9 cellular contexts compared by ENCODE assay signal in the genomic region with DNA sequence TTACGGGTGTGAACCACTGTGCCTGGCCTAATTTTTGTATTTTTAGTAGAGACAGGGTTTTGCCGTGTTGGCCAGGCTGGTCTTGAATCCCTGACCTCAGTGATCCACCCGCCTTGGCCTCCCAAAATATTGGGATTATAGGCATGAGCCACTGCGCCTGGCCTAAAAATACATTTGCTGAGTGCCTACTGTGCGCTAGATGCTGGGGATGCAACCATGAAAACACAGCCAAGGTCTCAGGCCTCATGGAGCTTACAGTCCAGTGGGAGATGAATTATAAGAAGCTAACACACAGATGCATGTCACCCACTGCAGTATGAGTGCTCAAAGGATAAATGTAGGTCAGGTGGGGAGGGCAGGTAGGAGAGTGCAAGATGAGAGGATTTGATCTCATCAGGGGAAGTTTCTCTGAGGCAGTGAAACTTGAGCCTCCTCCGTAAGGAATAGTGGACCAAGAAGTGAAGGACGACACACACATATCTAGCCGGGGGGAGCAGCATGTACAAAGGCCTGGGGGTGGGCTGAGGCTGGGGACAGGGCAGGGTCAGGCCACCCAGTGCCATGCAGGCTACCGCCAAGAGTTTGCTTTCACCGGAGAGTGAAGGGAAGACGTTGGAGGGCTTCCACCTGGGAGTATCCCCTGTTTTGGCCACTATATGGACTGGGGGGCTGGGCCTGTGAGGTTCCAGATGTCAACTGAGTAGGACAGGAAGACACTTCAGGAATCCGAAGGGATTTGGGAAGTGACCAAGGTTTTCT. TPM values are rescaled to one million over a fixed set of nuclear protein-coding genes. Genes with fewer than 3 reads are reported as not detected.
DNase-seq lines count a peak whose midpoint lies in the region; ATAC-seq and TF ChIP-seq lines count a peak whose summit lies in the region.
"Had no signal": no experiment of that assay in that cellular context is flagged by ENCODE, and none has a peak within 500 bp of the region (broad histone marks: within the 10 kb centered on the region; RNA-seq: fewer than 3 reads in every experiment).

No MANE protein-coding gene starts in this region.

- H4K20me1 ChIP-seq in mammary epithelial cell (ENCODE audit: insufficient read depth, low read length), result no peaks in the 10 kb centered on the region

- H3K27ac Mint-ChIP-seq in natural killer cell treated with Interleukin-12 subunit alpha and Interleukin-12 subunit beta and Interleukin-15 and Interleukin-18, amount 100 ng/mL, for 72 hours, result peak overlapping the region; percentile 97 to 98

- in situ Hi-C loops in mammary epithelial cell (cut with MboI; ENCODE audit: low sequenced_read_pairs in 2 of 2), result no loop called here

- peak overlapping the region; percentile 72 for H3K4me3 Mint-ChIP-seq in natural killer cell treated with Interleukin-12 subunit alpha and Interleukin-12 subunit beta and Interleukin-15 and Interleukin-18, amount 100 ng/mL, for 72 hours

- H3K27me3 ChIP-seq in right cardiac atrium (ENCODE audit: control insufficient read depth, insufficient read depth), result no peaks in the 10 kb centered on the region
- no peaks in the 10 kb centered on the region for H3K27me3 ChIP-seq in mammary epithelial cell (ENCODE audit: insufficient read depth, low read length)
- no peaks in the 10 kb centered on the region for H3K27me3 ChIP-seq in aorta (ENCODE audit: control insufficient read depth in 1 of 2, insufficient read depth in 2 of 2, low read length in 1 of 2)

- peaks cover 6% of the 10 kb centered on the region for H3K79me2 ChIP-seq in mammary epithelial cell (ENCODE audit: insufficient read depth, low read length)

- TF ChIP-seq CTCF in mammary epithelial cell (conservative IDR thresholded peaks at IDR 0.05 in 1 of 2, IDR thresholded peaks at IDR 0.05 in 1 of 2; ENCODE audit: extremely low read depth in 1 of 2, insufficient read depth in 1 of 2, low read depth in 1 of 2, low read length in 2 of 2), result no peak

- BruUV-seq in mammary epithelial cell (replicated peaks; lab: Mats Ljungman, UMichigan), result TSS peak; percentile 53

- DNase-seq in right cardiac atrium (peak in 1 of 3 donors; percentile 29), Right ventricle myocardium superior (no peak), mammary epithelial cell (peak; percentile 53), aorta (no peak), NCI-H226 (no peak), amygdala (lab: John Stamatoyannopoulos, UW) (no peak), ecto neural progenitor cell (ENCODE audit: low spot score) (no peak)
- DNase-seq in natural killer cell treated with Interleukin-12 subunit alpha and Interleukin-12 subunit beta and Interleukin-15 and Interleukin-18, amount 100 ng/mL, for 72 hours (ENCODE audit: low spot score), result no peak
- DNase-seq: NCI-H1417 treated with DMSO at 0.1 percent for 48 hours had no signal

- H3K4me3 ChIP-seq in right cardiac atrium (ENCODE audit: low read length), result no peak overlapping the region
- peak overlapping the region in 1 of 3 experiments; percentile 9 for H3K4me3 ChIP-seq in mammary epithelial cell (replicated peaks in 1 of 3; ENCODE audit: insufficient read depth in 1 of 3, low read depth in 2 of 3, low read length in 3 of 3)
- H3K4me3 ChIP-seq in aorta (ENCODE audit: low read length in 2 of 2), result no peak overlapping the region

- CTCF ChIA-PET in mammary epithelial cell (lab: Charles Lee; ENCODE audit: low non-redundant PET), result no interaction called here

- peak in 1 of 2 donors; percentile 6 for ATAC-seq in right cardiac atrium
- ATAC-seq in Right ventricle myocardium superior (ENCODE audit: poor library complexity), result no peak
- peak in 1 of 2 donors; percentile 44 for ATAC-seq in natural killer cell treated with Interleukin-12 subunit alpha and Interleukin-12 subunit beta and Interleukin-15 and Interleukin-18, amount 100 ng/mL, for 72 hours
- ATAC-seq in aorta (ENCODE audit: low FRiP score), result no peak

- no peaks in the 10 kb centered on the region for H3K9me3 ChIP-seq in right cardiac atrium (ENCODE audit: control insufficient read depth, low read length)
- no peaks in the 10 kb centered on the region for H3K9me3 ChIP-seq in mammary epithelial cell (replicated peaks; ENCODE audit: insufficient read depth, low read length)
- H3K9me3 ChIP-seq in aorta (ENCODE audit: control insufficient read depth, low read length), result no peaks in the 10 kb centered on the region

- H3K9me3 Mint-ChIP-seq in natural killer cell treated with Interleukin-12 subunit alpha and Interleukin-12 subunit beta and Interleukin-15 and Interleukin-18, amount 100 ng/mL, for 72 hours, result no peaks in the 10 kb centered on the region

- H3K27me3 Mint-ChIP-seq in natural killer cell treated with Interleukin-12 subunit alpha and Interleukin-12 subunit beta and Interleukin-15 and Interleukin-18, amount 100 ng/mL, for 72 hours, result no peaks in the 10 kb centered on the region

- peak overlapping the region; percentile 80 for H3K9ac ChIP-seq in mammary epithelial cell (ENCODE audit: insufficient read depth, low read length)

- H3K36me3 ChIP-seq in mammary epithelial cell (ENCODE audit: insufficient read depth, low read length) (no peaks in the 10 kb centered on the region), aorta (ENCODE audit: control insufficient read depth in 1 of 2, insufficient read depth in 2 of 2, low read length in 1 of 2) (no peaks in the 10 kb centered on the region)

- H3K27ac ChIP-seq in right cardiac atrium (ENCODE audit: low read length), result peak overlapping the region; percentile 56
- H3K27ac ChIP-seq in mammary epithelial cell (ENCODE audit: insufficient read depth, low read depth, low read length), result peak overlapping the region; percentile 98
- H3K27ac ChIP-seq in aorta (ENCODE audit: low read depth in 1 of 2, low read length in 2 of 2), result peak overlapping the region; percentile 38 to 96

- H3K4me1 ChIP-seq in right cardiac atrium (ENCODE audit: control insufficient read depth, insufficient read depth, low read length) (peaks cover 14% of the 10 kb centered on the region), mammary epithelial cell (ENCODE audit: insufficient read depth, low read length) (peaks cover 67% of the 10 kb centered on the region), aorta (ENCODE audit: control insufficient read depth in 1 of 2, insufficient read depth in 2 of 2, low read length in 2 of 2) (peaks cover 12 to 16% of the 10 kb centered on the region in 2 donors)

- peak overlapping the region; percentile 78 for H3K4me2 ChIP-seq in mammary epithelial cell (ENCODE audit: insufficient read depth, low read depth, low read length)

- intact Hi-C loops in right cardiac atrium (cut with DNase I), result no loop called here
- intact Hi-C loops in Right ventricle myocardium superior (cut with DNase I), result no loop called here
- intact Hi-C loops in mammary epithelial cell (cut with micrococcal nuclease), result loop anchor here (2.0 kb wide), 1 partner anchor 36 kb away; no protein-coding TSS in a partner anchor
- intact Hi-C loops in aorta (cut with DNase I), result loop anchor here in 1 of 2 donors (1.0 kb wide), 1 partner anchor 15 kb away; no protein-coding TSS in a partner anchor

- 77% methylated on average over 12 of the region's 12 CpGs for WGBS in right cardiac atrium
- 58% methylated on average over 9 of the region's 12 CpGs for WGBS in mammary epithelial cell (ENCODE audit: low coverage, missing lambda C conversion rate)
- WGBS in aorta, 2 donors, result 59 to 61% methylated on average over 12 of the region's 12 CpGs

- peak overlapping the region; percentile 75 for H2AFZ ChIP-seq in mammary epithelial cell (ENCODE audit: low read depth, low read length)

- peaks cover 77 to 86% of the 10 kb centered on the region in 2 donors for H3K4me1 Mint-ChIP-seq in natural killer cell treated with Interleukin-12 subunit alpha and Interleukin-12 subunit beta and Interleukin-15 and Interleukin-18, amount 100 ng/mL, for 72 hours (ENCODE audit: low read depth in 2 of 2)

- dilution Hi-C loops in mammary epithelial cell (cut with HindIII; ENCODE audit: low sequenced_read_pairs), result no loop called here

- peaks cover 26% of the 10 kb centered on the region for H3K36me3 Mint-ChIP-seq in natural killer cell treated with Interleukin-12 subunit alpha and Interleukin-12 subunit beta and Interleukin-15 and Interleukin-18, amount 100 ng/mL, for 72 hours

RNA-seq across cellular contexts. Expression of a gene that starts 24.3 kb away (rescaled TPM):
- total RNA-seq in right cardiac atrium, result 1 to 10 TPM in 3 of 4 donors, under 1 TPM in 1; 0.71 to 1.5 (median 1.4) TPM
- 0.63 TPM for polyA plus RNA-seq in right cardiac atrium
- total RNA-seq in Right ventricle myocardium superior, result 1.7 TPM
- 10 to 100 TPM in 1 of 2 donors, 1 to 10 TPM in 1; 2.5 to 16.9 TPM for total RNA-seq in mammary epithelial cell
- 7.9 TPM for polyA plus RNA-seq in mammary epithelial cell
- polyA minus RNA-seq in mammary epithelial cell, result 6.2 TPM
- 10 to 100 TPM; 35.1 to 78.4 TPM for total RNA-seq in natural killer cell treated with Interleukin-12 subunit alpha and Interleukin-12 subunit beta and Interleukin-15 and Interleukin-18, amount 100 ng/mL, for 72 hours
- total RNA-seq in aorta, result 1 to 10 TPM; 7.1 to 8.3 TPM
- 1 to 10 TPM; 1.7 to 2.5 TPM for polyA plus RNA-seq in aorta

RNA-seq across cellular contexts. Expression of a gene that starts 47.4 kb away (rescaled TPM):
- total RNA-seq in right cardiac atrium (10 to 100 TPM; 17.4 to 18.2 (median 17.6) TPM), Right ventricle myocardium superior (11.2 TPM), mammary epithelial cell (10 to 100 TPM; 34.3 to 37.5 TPM), aorta (10 to 100 TPM; 26.8 to 36.8 TPM)
- polyA plus RNA-seq in right cardiac atrium (19.1 TPM), mammary epithelial cell (9.8 TPM), aorta (10 to 100 TPM; 14.1 to 18.8 TPM)
- 38.7 TPM for polyA minus RNA-seq in mammary epithelial cell
- 10 to 100 TPM; 66.8 to 77.5 TPM for total RNA-seq in natural killer cell treated with Interleukin-12 subunit alpha and Interleukin-12 subunit beta and Interleukin-15 and Interleukin-18, amount 100 ng/mL, for 72 hours

RNA-seq across cellular contexts. Expression of a gene that starts 59.3 kb away (rescaled TPM):
- total RNA-seq in right cardiac atrium (10 to 100 TPM; 19.1 to 25.6 (median 21.9) TPM), Right ventricle myocardium superior (16.4 TPM), mammary epithelial cell (10 to 100 TPM; 16.7 to 28.7 TPM), aorta (10 to 100 TPM; 30.8 to 36.3 TPM)
- polyA plus RNA-seq in right cardiac atrium (13.6 TPM), mammary epithelial cell (18.8 TPM), aorta (10 to 100 TPM; 14.0 to 14.4 TPM)
- polyA minus RNA-seq in mammary epithelial cell, result 51.1 TPM
- 10 to 100 TPM; 66.3 to 93.3 TPM for total RNA-seq in natural killer cell treated with Interleukin-12 subunit alpha and Interleukin-12 subunit beta and Interleukin-15 and Interleukin-18, amount 100 ng/mL, for 72 hours
